8 cellular contexts compared by ENCODE assay signal in the genomic region with DNA sequence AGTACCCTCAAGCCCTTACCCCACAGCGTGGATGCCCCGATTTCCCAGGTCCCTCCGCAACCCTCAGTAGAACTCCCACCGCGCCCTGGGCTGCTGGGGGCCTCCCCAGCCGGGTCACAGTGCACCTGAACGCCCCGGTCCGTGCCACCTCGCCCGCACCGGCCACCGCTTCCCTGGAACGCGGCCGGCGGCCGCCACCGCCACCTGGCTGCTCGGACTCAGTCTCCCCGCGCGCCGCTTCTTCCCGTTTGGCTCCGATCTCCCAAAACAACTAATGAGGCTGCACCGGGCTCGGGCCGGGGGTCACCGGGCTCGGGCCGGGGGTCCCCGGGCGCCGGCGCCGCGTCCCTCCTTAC. TPM values are rescaled to one million over a fixed set of nuclear protein-coding genes. Genes with fewer than 3 reads are reported as not detected.
DNase-seq lines count a peak whose midpoint lies in the region; ATAC-seq and TF ChIP-seq lines count a peak whose summit lies in the region.

No MANE protein-coding gene starts in this region.

- H3K4me1 ChIP-seq in left ventricle myocardium inferior = peaks cover 56% of the 10 kb centered on the region
- H3K4me1 ChIP-seq in skeletal muscle satellite cell (ENCODE audit: control insufficient read depth, insufficient read depth, low read length) = peaks cover 22% of the 10 kb centered on the region

- H3K27me3 ChIP-seq in left ventricle myocardium inferior (ENCODE audit: low read depth) = no peaks in the 10 kb centered on the region
- no peaks in the 10 kb centered on the region for H3K27me3 ChIP-seq in skeletal muscle satellite cell (ENCODE audit: control insufficient read depth, insufficient read depth, low read length)

- peak; percentile 27 to 41 for DNase-seq in activated T-cell treated with anti-CD3 and anti-CD28 coated beads, Interleukin-2, amount 50 U/mL, for 72 hours
- no peak for DNase-seq in activated T-cell treated with anti-CD3 and anti-CD28 coated beads, Interleukin-2, amount 50 U/mL, for 48 hours
- no peak for DNase-seq in activated CD4-positive, alpha-beta memory T cell treated with anti-CD3 and anti-CD28 coated beads for 36 hours
- peak; percentile 32 for DNase-seq in left ventricle myocardium inferior
- DNase-seq in DMS114 treated with DMSO at 0.1 percent for 48 hours (lab: John Stamatoyannopoulos, UW; ENCODE audit: unreplicated experiment) = no peak
- DNase-seq in NCI-H2227 (lab: John Stamatoyannopoulos, UW; ENCODE audit: unreplicated experiment) = no peak

- peak overlapping the region; percentile 96 for H3K4me2 ChIP-seq in skeletal muscle satellite cell (ENCODE audit: low read length)

- H3K4me1 Mint-ChIP-seq in activated T-cell treated with anti-CD3 and anti-CD28 coated beads, Interleukin-2, amount 50 U/mL, for 72 hours (ENCODE audit: low read depth) = peaks cover 31% of the 10 kb centered on the region
- peaks cover 24% of the 10 kb centered on the region for H3K4me1 Mint-ChIP-seq in activated CD4-positive, alpha-beta memory T cell treated with anti-CD3 and anti-CD28 coated beads for 36 hours (ENCODE audit: low read depth)

- CTCF ChIA-PET in activated CD4-positive, alpha-beta memory T cell treated with anti-CD3 and anti-CD28 coated beads for 36 hours (lab: Charles Lee) = interaction anchor here (0.5 to 8.6 kb wide), 15 partner anchors 11 to 163 kb away, joined by 3 to 152 read pairs (median 6); a partner anchor contains a TSS

- intact Hi-C loops in activated CD4-positive, alpha-beta memory T cell treated with anti-CD3 and anti-CD28 coated beads for 36 hours (cut with micrococcal nuclease) = loop anchor here (1.0 to 10.0 kb wide), 6 partner anchors 38 to 500 kb away; a partner anchor contains a TSS
- intact Hi-C loops in left ventricle myocardium inferior (cut with micrococcal nuclease) = no loop called here

- TF ChIP-seq CTCF in left ventricle myocardium inferior (IDR thresholded peaks at IDR 0.05; ENCODE audit: borderline replicate concordance) = peak; percentile 16

- H3K27ac Mint-ChIP-seq in activated T-cell treated with anti-CD3 and anti-CD28 coated beads, Interleukin-2, amount 50 U/mL, for 72 hours = no peak overlapping the region
- H3K27ac Mint-ChIP-seq in activated CD4-positive, alpha-beta memory T cell treated with anti-CD3 and anti-CD28 coated beads for 36 hours = no peak overlapping the region

- no peaks in the 10 kb centered on the region for H3K27me3 Mint-ChIP-seq in activated T-cell treated with anti-CD3 and anti-CD28 coated beads, Interleukin-2, amount 50 U/mL, for 72 hours (ENCODE audit: low read depth)
- no peaks in the 10 kb centered on the region for H3K27me3 Mint-ChIP-seq in activated CD4-positive, alpha-beta memory T cell treated with anti-CD3 and anti-CD28 coated beads for 36 hours

- H3K4me3 Mint-ChIP-seq in activated T-cell treated with anti-CD3 and anti-CD28 coated beads, Interleukin-2, amount 50 U/mL, for 72 hours = peak overlapping the region; percentile 94 to 95
- peak overlapping the region; percentile 83 for H3K4me3 Mint-ChIP-seq in activated CD4-positive, alpha-beta memory T cell treated with anti-CD3 and anti-CD28 coated beads for 36 hours

- peak overlapping the region; percentile 84 for H3K9ac ChIP-seq in skeletal muscle satellite cell (ENCODE audit: low read depth, low read length)

- H3K36me3 Mint-ChIP-seq in activated T-cell treated with anti-CD3 and anti-CD28 coated beads, Interleukin-2, amount 50 U/mL, for 72 hours (ENCODE audit: insufficient read depth in 2 of 2) = peaks cover 0 to 3% of the 10 kb centered on the region in 2 donors
- H3K36me3 Mint-ChIP-seq in activated CD4-positive, alpha-beta memory T cell treated with anti-CD3 and anti-CD28 coated beads for 36 hours = no peaks in the 10 kb centered on the region

- H3K9me3 ChIP-seq in left ventricle myocardium inferior (replicated peaks) (no peaks in the 10 kb centered on the region), skeletal muscle satellite cell (replicated peaks; ENCODE audit: low read length) (no peaks in the 10 kb centered on the region)

- H3K36me3 ChIP-seq in left ventricle myocardium inferior (no peaks in the 10 kb centered on the region), skeletal muscle satellite cell (ENCODE audit: insufficient read depth, low read length) (no peaks in the 10 kb centered on the region)

- ATAC-seq in activated T-cell treated with anti-CD3 and anti-CD28 coated beads, Interleukin-2, amount 50 U/mL, for 72 hours (replicated peaks in 1 of 2) = no peak
- ATAC-seq in HG03469 (IDR thresholded peaks at IDR 0.05; ENCODE audit: unreplicated experiment) = no peak

- POLR2A ChIA-PET in activated CD4-positive, alpha-beta memory T cell treated with anti-CD3 and anti-CD28 coated beads for 36 hours (lab: Charles Lee) = interaction anchor here (0.8 to 2.0 kb wide), 2 partner anchors 69 to 92 kb away, joined by 4 to 17 read pairs; a partner anchor contains a TSS

- H3K27ac ChIP-seq in left ventricle myocardium inferior (replicated peaks) = peak overlapping the region; percentile 99

- H3K4me3 ChIP-seq in left ventricle myocardium inferior = peak overlapping the region; percentile 75
- peak overlapping the region; percentile 93 for H3K4me3 ChIP-seq in skeletal muscle satellite cell (ENCODE audit: low read length)

- no peaks in the 10 kb centered on the region for H3K9me3 Mint-ChIP-seq in activated T-cell treated with anti-CD3 and anti-CD28 coated beads, Interleukin-2, amount 50 U/mL, for 72 hours
- H3K9me3 Mint-ChIP-seq in activated CD4-positive, alpha-beta memory T cell treated with anti-CD3 and anti-CD28 coated beads for 36 hours = no peaks in the 10 kb centered on the region

RNA-seq across cellular contexts. Expression of a gene that starts 1.0 kb away (rescaled TPM):
- total RNA-seq in activated T-cell treated with anti-CD3 and anti-CD28 coated beads, Interleukin-2, amount 50 U/mL, for 72 hours = 10 to 100 TPM; 53.4 to 61.8 TPM
- 10 to 100 TPM; 28.1 to 35.2 TPM for total RNA-seq in activated CD4-positive, alpha-beta memory T cell treated with anti-CD3 and anti-CD28 coated beads for 36 hours
- total RNA-seq in left ventricle myocardium inferior = 112 TPM
- 8.9 and 13.5 TPM in 2 replicates for total RNA-seq in skeletal muscle satellite cell (2012; rRNA removed)

Comparison
In these comparisons a context has a peak if more than half of its experiments do, and no peak if none do; other contexts are left out.
1. DNase-seq: peak in activated T-cell treated with anti-CD3 and anti-CD28 coated beads, Interleukin-2, amount 50 U/mL, for 72 hours (2 of 2) and left ventricle myocardium inferior (single experiment); none in activated T-cell treated with anti-CD3 and anti-CD28 coated beads, Interleukin-2, amount 50 U/mL, for 48 hours (0 of 2), activated CD4-positive, alpha-beta memory T cell treated with anti-CD3 and anti-CD28 coated beads for 36 hours (single experiment), DMS114 treated with DMSO at 0.1 percent for 48 hours (single experiment) and NCI-H2227 (single experiment).